In the genomic region with DNA sequence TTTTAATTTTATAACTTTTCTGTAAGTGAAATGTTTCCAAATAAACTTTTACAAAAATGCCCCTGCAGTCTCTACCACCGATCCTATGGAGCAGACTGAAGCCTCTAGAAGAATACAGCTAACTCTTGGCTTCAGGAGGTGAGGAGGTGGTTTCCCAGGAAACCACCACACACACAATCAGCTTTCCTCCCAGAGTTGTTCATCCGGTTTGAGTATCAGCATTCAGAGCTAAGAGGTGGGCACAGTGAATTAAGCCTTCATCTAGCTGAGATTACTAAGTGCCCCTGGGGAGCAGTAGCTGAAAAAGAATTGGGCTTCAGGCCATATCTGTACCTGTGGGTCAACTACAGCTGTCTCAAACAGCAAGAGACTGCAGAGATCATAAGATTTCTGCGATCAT, we compare ENCODE assay signal across 10 cellular contexts.
DNase-seq lines count a peak whose midpoint lies in the region; ATAC-seq and TF ChIP-seq lines count a peak whose summit lies in the region.
"Had no signal": no experiment of that assay in that cellular context is flagged by ENCODE, and none has a peak within 500 bp of the region (broad histone marks: within the 10 kb centered on the region; RNA-seq: fewer than 3 reads in every experiment).

No MANE protein-coding gene starts in this region.

- no peaks in the 10 kb centered on the region for H3K27me3 ChIP-seq in CD4-positive, CD25-positive, alpha-beta regulatory T cell (ENCODE audit: control insufficient read depth, insufficient read depth, low read length)
- no peaks in the 10 kb centered on the region for H3K27me3 ChIP-seq in hepatocyte
- H3K27me3 ChIP-seq in SK-N-SH (ENCODE audit: insufficient read depth) = no peaks in the 10 kb centered on the region
- H3K27me3 ChIP-seq: pancreas had no signal

- DNase-seq in CD4-positive, CD25-positive, alpha-beta regulatory T cell = peak in 1 of 3 donors; percentile 23
- DNase-seq in DMS79 treated with DMSO at 0.1 percent for 48 hours (lab: John Stamatoyannopoulos, UW) (peak; percentile 97), hepatocyte (ENCODE audit: low spot score) (peak; percentile 41), glutamatergic neuron (no peak), SK-N-SH (no peak)
- peak; percentile 17 for DNase-seq in T-helper 2 cell treated with Interferon-gamma antibody and Interleukin-4, amounts not matched to agents 5 μg/mL and 100 μg/mL, for 36 hours (ENCODE audit: low spot score)
- DNase-seq: NCI-H1694, pancreas had no signal

- H3K79me2 ChIP-seq in hepatocyte (no peaks in the 10 kb centered on the region), SK-N-SH (ENCODE audit: insufficient read depth) (no peaks in the 10 kb centered on the region)

- H3K27me3 Mint-ChIP-seq in CD4-positive, CD25-positive, alpha-beta regulatory T cell = no peaks in the 10 kb centered on the region
- H3K27me3 Mint-ChIP-seq in T-helper 2 cell treated with Interferon-gamma antibody and Interleukin-4, amounts not matched to agents 5 μg/mL and 100 μg/mL, for 36 hours (ENCODE audit: low read depth) = no peaks in the 10 kb centered on the region
- H3K27me3 Mint-ChIP-seq in glutamatergic neuron (ENCODE audit: unreplicated experiment) = no peaks in the 10 kb centered on the region

- H3K9me3 Mint-ChIP-seq in CD4-positive, CD25-positive, alpha-beta regulatory T cell = no peaks in the 10 kb centered on the region
- no peaks in the 10 kb centered on the region for H3K9me3 Mint-ChIP-seq in T-helper 2 cell treated with Interferon-gamma antibody and Interleukin-4, amounts not matched to agents 5 μg/mL and 100 μg/mL, for 36 hours
- H3K9me3 Mint-ChIP-seq in glutamatergic neuron (ENCODE audit: unreplicated experiment) = peaks cover 2% of the 10 kb centered on the region

- POLR2A ChIA-PET in SK-N-SH (lab: Yijun Ruan, JAX) = no interaction called here

- H3K9me2 ChIP-seq in hepatocyte (replicated peaks; ENCODE audit: insufficient read depth) (no peaks in the 10 kb centered on the region), SK-N-SH (no peaks in the 10 kb centered on the region)

- peaks cover 28% of the 10 kb centered on the region for H3K4me1 ChIP-seq in CD4-positive, CD25-positive, alpha-beta regulatory T cell (ENCODE audit: control insufficient read depth, insufficient read depth, low read length, poor library complexity, severe bottlenecking)
- H3K4me1 ChIP-seq in hepatocyte (ENCODE audit: insufficient read depth) = peaks cover 46% of the 10 kb centered on the region
- peaks cover 0 to 11% of the 10 kb centered on the region in 2 experiments; a peak in 1 of 4 replicates for H3K4me1 ChIP-seq in SK-N-SH (ENCODE audit: control insufficient read depth in 1 of 2, insufficient read depth in 2 of 2, low read depth in 1 of 2, low read length in 1 of 2)
- H3K4me1 ChIP-seq: pancreas had no signal

- H3K4me3 Mint-ChIP-seq in CD4-positive, CD25-positive, alpha-beta regulatory T cell = no peak overlapping the region
- peak overlapping the region; percentile 69 for H3K4me3 Mint-ChIP-seq in T-helper 2 cell treated with Interferon-gamma antibody and Interleukin-4, amounts not matched to agents 5 μg/mL and 100 μg/mL, for 36 hours
- no peak overlapping the region for H3K4me3 Mint-ChIP-seq in glutamatergic neuron (ENCODE audit: unreplicated experiment)

- H3F3A ChIP-seq in SK-N-SH (replicated peaks; ENCODE audit: insufficient read depth) = no peaks in the 10 kb centered on the region

- peaks cover 31% of the 10 kb centered on the region for H3K36me3 Mint-ChIP-seq in CD4-positive, CD25-positive, alpha-beta regulatory T cell
- peaks cover 12% of the 10 kb centered on the region for H3K36me3 Mint-ChIP-seq in T-helper 2 cell treated with Interferon-gamma antibody and Interleukin-4, amounts not matched to agents 5 μg/mL and 100 μg/mL, for 36 hours (ENCODE audit: low read depth)
- H3K36me3 Mint-ChIP-seq in glutamatergic neuron (ENCODE audit: unreplicated experiment) = no peaks in the 10 kb centered on the region

- no peak overlapping the region for H3K27ac ChIP-seq in CD4-positive, CD25-positive, alpha-beta regulatory T cell (ENCODE audit: insufficient read depth, low read length, poor library complexity, severe bottlenecking)
- H3K27ac ChIP-seq in hepatocyte (no peak overlapping the region), SK-N-SH (ENCODE audit: low read depth in 2 of 2, low read length in 1 of 2) (no peak overlapping the region)
- H3K27ac ChIP-seq: pancreas had no signal

- peak overlapping the region; percentile 14 for H3K4me3 ChIP-seq in CD4-positive, CD25-positive, alpha-beta regulatory T cell (ENCODE audit: low read depth, low read length)
- H3K4me3 ChIP-seq in hepatocyte (no peak overlapping the region), SK-N-SH (ENCODE audit: low read depth in 2 of 2, low read length in 1 of 2) (no peak overlapping the region)
- H3K4me3 ChIP-seq: pancreas had no signal

- H3K9me3 ChIP-seq in CD4-positive, CD25-positive, alpha-beta regulatory T cell (ENCODE audit: control insufficient read depth in 2 of 2, low read length in 2 of 2) = no peaks in the 10 kb centered on the region
- H3K9me3 ChIP-seq in hepatocyte (ENCODE audit: low read depth) = no peaks in the 10 kb centered on the region
- H3K9me3 ChIP-seq in SK-N-SH = no peaks in the 10 kb centered on the region
- H3K9me3 ChIP-seq: pancreas had no signal

- H3K4me2 ChIP-seq in hepatocyte (no peak overlapping the region), SK-N-SH (no peak overlapping the region)

- peaks cover 13 to 39% (median 26%) of the 10 kb centered on the region in 4 donors for H3K4me1 Mint-ChIP-seq in CD4-positive, CD25-positive, alpha-beta regulatory T cell
- H3K4me1 Mint-ChIP-seq in T-helper 2 cell treated with Interferon-gamma antibody and Interleukin-4, amounts not matched to agents 5 μg/mL and 100 μg/mL, for 36 hours (ENCODE audit: low read depth) = peaks cover 42% of the 10 kb centered on the region
- H3K4me1 Mint-ChIP-seq in glutamatergic neuron (ENCODE audit: low read depth, unreplicated experiment) = peaks cover 9% of the 10 kb centered on the region

- no peak overlapping the region for H3K9ac ChIP-seq in SK-N-SH

- WGBS in hepatocyte (ENCODE audit: low lambda C conversion rate, missing lambda C conversion rate) = 69% methylated on average over 3 of the region's 3 CpGs
- 82% methylated on average over 3 of the region's 3 CpGs for WGBS in SK-N-SH (ENCODE audit: low lambda C conversion rate)

- peaks cover 12% of the 10 kb centered on the region for H3K36me3 ChIP-seq in CD4-positive, CD25-positive, alpha-beta regulatory T cell (ENCODE audit: control insufficient read depth, insufficient read depth, low read length)
- H3K36me3 ChIP-seq in hepatocyte (replicated peaks; ENCODE audit: insufficient read depth, low read depth) (no peaks in the 10 kb centered on the region), SK-N-SH (replicated peaks in 1 of 2; ENCODE audit: control insufficient read depth in 1 of 2, insufficient read depth in 2 of 2, low read length in 1 of 2) (peaks cover 3 to 72% of the 10 kb centered on the region in 2 experiments)
- H3K36me3 ChIP-seq: pancreas had no signal

- no peak for TF ChIP-seq CTCF in hepatocyte (IDR thresholded peaks at IDR 0.05; ENCODE audit: poor library complexity)
- TF ChIP-seq CTCF in glutamatergic neuron (IDR thresholded peaks at IDR 0.05; ENCODE audit: partially characterized antibody, unreplicated experiment) = no peak
- TF ChIP-seq CTCF in SK-N-SH (IDR thresholded peaks at IDR 0.05) = no peak

- TF ChIP-seq EP300 in SK-N-SH (IDR thresholded peaks at IDR 0.05; ENCODE audit: borderline replicate concordance in 1 of 2, low read depth in 1 of 2, low read length in 1 of 2) = no peak

- H3K27ac Mint-ChIP-seq in CD4-positive, CD25-positive, alpha-beta regulatory T cell = peak overlapping the region; percentile 43 to 95 (median 93)
- peak overlapping the region; percentile 7 for H3K27ac Mint-ChIP-seq in T-helper 2 cell treated with Interferon-gamma antibody and Interleukin-4, amounts not matched to agents 5 μg/mL and 100 μg/mL, for 36 hours
- no peak overlapping the region for H3K27ac Mint-ChIP-seq in glutamatergic neuron (ENCODE audit: unreplicated experiment)

- no peak for TF ChIP-seq RAD21 in SK-N-SH (IDR thresholded peaks at IDR 0.05; ENCODE audit: low read length)

- no peak overlapping the region for H2AFZ ChIP-seq in hepatocyte
- no peak overlapping the region for H2AFZ ChIP-seq in SK-N-SH (ENCODE audit: low read depth)

- ATAC-seq in CD4-positive, CD25-positive, alpha-beta regulatory T cell (ENCODE audit: low read depth in 2 of 2) = no peak
- ATAC-seq in HG03095 (IDR thresholded peaks at IDR 0.05; ENCODE audit: unreplicated experiment) (no peak), HG03457 (IDR thresholded peaks at IDR 0.05; ENCODE audit: unreplicated experiment) (no peak)

- CTCF ChIA-PET in SK-N-SH (lab: Yijun Ruan, JAX) = interaction anchor here (0.6 to 5.0 kb wide), 10 partner anchors 18 to 463 kb away, joined by 3 to 42 read pairs (median 4); no protein-coding TSS in a partner anchor

- H4K20me1 ChIP-seq in hepatocyte (ENCODE audit: insufficient read depth, poor library complexity, severe bottlenecking) (no peaks in the 10 kb centered on the region), SK-N-SH (ENCODE audit: insufficient read depth) (no peaks in the 10 kb centered on the region)

TF ChIP-seq in SK-N-SH, 30 proteins besides CTCF, POLR2A, EP300 and RAD21:
- TF ChIP-seq EZH2phosphoT487 (IDR thresholded peaks at IDR 0.05; ENCODE audit: borderline replicate concordance, low read depth) (no peak), IRF3 (IDR thresholded peaks at IDR 0.05; ENCODE audit: low read depth, low read length) (no peak), RCOR1 (IDR thresholded peaks at IDR 0.05; ENCODE audit: low read length) (no peak), ELF1 (IDR thresholded peaks at IDR 0.05) (no peak), SIN3A (IDR thresholded peaks at IDR 0.05; ENCODE audit: borderline replicate concordance, low read depth, low read length) (no peak), MXI1 (IDR thresholded peaks at IDR 0.05; ENCODE audit: low read depth, low read length) (no peak), FOSL2 (IDR thresholded peaks at IDR 0.05; ENCODE audit: borderline replicate concordance, low read depth) (no peak), SMC3 (IDR thresholded peaks at IDR 0.05; ENCODE audit: low read depth, low read length) (no peak)

Comparison
In these comparisons a context has a peak if more than half of its experiments do, and no peak if none do; other contexts are left out.
1. DNase-seq: peak in DMS79 treated with DMSO at 0.1 percent for 48 hours (single experiment), T-helper 2 cell treated with Interferon-gamma antibody and Interleukin-4, amounts not matched to agents 5 μg/mL and 100 μg/mL, for 36 hours (single experiment) and hepatocyte (single experiment); none in glutamatergic neuron (single experiment) and SK-N-SH (single experiment).